ENCODE assay signal across 8 cellular contexts in genomic region chr1:228088586-228089498, GRCh38. TPM values are rescaled to one million over a fixed set of nuclear protein-coding genes. Genes with fewer than 3 reads are reported as not detected.
A peak's percentile ranks its signal among the peaks of the same experiment; 100 is the strongest.
DNase-seq lines count a peak whose midpoint lies in the region; ATAC-seq and TF ChIP-seq lines count a peak whose summit lies in the region.

No MANE protein-coding gene starts in this region.

- no peak overlapping the region for H3K9ac ChIP-seq in OCI-LY3 (ENCODE audit: low read length)

- H3K36me3 Mint-ChIP-seq in CD8-positive, alpha-beta T cell = peaks cover 56% of the 10 kb centered on the region
- peaks cover 85% of the 10 kb centered on the region for H3K36me3 Mint-ChIP-seq in dendritic cell treated with granulocyte-macrophage colony-stimulating factor and Interleukin-4, amounts not matched to agents 40 ng/mL and 50 ng/mL, for 4 days (ENCODE audit: low read depth)
- H3K36me3 Mint-ChIP-seq in natural killer cell (no peaks in the 10 kb centered on the region), nephron progenitor cell (ENCODE audit: low read depth) (peaks cover 52% of the 10 kb centered on the region)

- intact Hi-C loops in CD8-positive, alpha-beta T cell (cut with DNase I, micrococcal nuclease) = loop anchor here (10.0 kb wide), 5 partner anchors 324 to 1976 kb away; partner anchors contain the start of genes GALNT2 (in 1 of the 2), ITPKB (in 1 of the 2), JMJD4 (in 1 of the 2) and SNAP47 (in 1 of the 2)
- intact Hi-C loops in dendritic cell treated with granulocyte-macrophage colony-stimulating factor and Interleukin-4, amounts not matched to agents 40 ng/mL and 50 ng/mL, for 4 days (cut with micrococcal nuclease) = no loop called here
- intact Hi-C loops in natural killer cell (cut with micrococcal nuclease) = no loop called here

- H3K79me2 ChIP-seq in OCI-LY3 (ENCODE audit: low read length) = peaks cover 100% of the 10 kb centered on the region

- H3K27ac Mint-ChIP-seq in CD8-positive, alpha-beta T cell = peak overlapping the region; percentile 84
- H3K27ac Mint-ChIP-seq in dendritic cell treated with granulocyte-macrophage colony-stimulating factor and Interleukin-4, amounts not matched to agents 40 ng/mL and 50 ng/mL, for 4 days = peak overlapping the region; percentile 86
- H3K27ac Mint-ChIP-seq in natural killer cell (peak overlapping the region; percentile 92 to 94), nephron progenitor cell (no peak overlapping the region)

- ATAC-seq in CD8-positive, alpha-beta T cell = no peak
- ATAC-seq in natural killer cell = peak; percentile 23 to 30 (median 27)
- ATAC-seq in HG03520 (IDR thresholded peaks at IDR 0.05; ENCODE audit: unreplicated experiment) = no peak
- no peak for ATAC-seq in HG02885 (IDR thresholded peaks at IDR 0.05; ENCODE audit: poor library complexity, unreplicated experiment)

- TF ChIP-seq CTCF in CD8-positive, alpha-beta T cell (IDR thresholded peaks at IDR 0.05) = no peak
- no peak for TF ChIP-seq CTCF in OCI-LY3 (IDR thresholded peaks at IDR 0.05; ENCODE audit: low read depth, low read length)
- TF ChIP-seq CTCF in natural killer cell (IDR thresholded peaks at IDR 0.05) = no peak
- no peak for TF ChIP-seq CTCF in nephron progenitor cell (IDR thresholded peaks at IDR 0.05)

- no peak overlapping the region for H3K27ac ChIP-seq in CD8-positive, alpha-beta T cell (ENCODE audit: low read depth, low read length)
- no peak overlapping the region for H3K27ac ChIP-seq in OCI-LY3 (ENCODE audit: low read length)

- H3K9me3 Mint-ChIP-seq in CD8-positive, alpha-beta T cell = no peaks in the 10 kb centered on the region
- no peaks in the 10 kb centered on the region for H3K9me3 Mint-ChIP-seq in dendritic cell treated with granulocyte-macrophage colony-stimulating factor and Interleukin-4, amounts not matched to agents 40 ng/mL and 50 ng/mL, for 4 days
- H3K9me3 Mint-ChIP-seq in natural killer cell (no peaks in the 10 kb centered on the region), nephron progenitor cell (peaks cover 28% of the 10 kb centered on the region)

- H3K4me3 Mint-ChIP-seq in CD8-positive, alpha-beta T cell = peak overlapping the region; percentile 60
- peak overlapping the region; percentile 59 for H3K4me3 Mint-ChIP-seq in dendritic cell treated with granulocyte-macrophage colony-stimulating factor and Interleukin-4, amounts not matched to agents 40 ng/mL and 50 ng/mL, for 4 days
- H3K4me3 Mint-ChIP-seq in natural killer cell = peak overlapping the region; percentile 81
- no peak overlapping the region for H3K4me3 Mint-ChIP-seq in nephron progenitor cell

- H3K4me3 ChIP-seq in CD8-positive, alpha-beta T cell (ENCODE audit: low read depth, low read length) = no peak overlapping the region
- H3K4me3 ChIP-seq in OCI-LY3 (ENCODE audit: low read length) = no peak overlapping the region

- H3K4me1 Mint-ChIP-seq in CD8-positive, alpha-beta T cell (ENCODE audit: low read depth) = peaks cover 91% of the 10 kb centered on the region
- H3K4me1 Mint-ChIP-seq in dendritic cell treated with granulocyte-macrophage colony-stimulating factor and Interleukin-4, amounts not matched to agents 40 ng/mL and 50 ng/mL, for 4 days (ENCODE audit: low read depth) = peaks cover 88% of the 10 kb centered on the region
- H3K4me1 Mint-ChIP-seq in natural killer cell = peaks cover 84 to 87% of the 10 kb centered on the region in 2 donors
- peaks cover 57% of the 10 kb centered on the region for H3K4me1 Mint-ChIP-seq in nephron progenitor cell

- CTCF ChIA-PET in CD8-positive, alpha-beta T cell (lab: Charles Lee) = no interaction called here

- H3K27me3 ChIP-seq in CD8-positive, alpha-beta T cell (ENCODE audit: insufficient read depth, low read length) = no peaks in the 10 kb centered on the region
- H3K27me3 ChIP-seq in OCI-LY3 (ENCODE audit: low read depth, low read length) = no peaks in the 10 kb centered on the region

- DNase-seq in CD8-positive, alpha-beta T cell = no peak
- DNase-seq in natural killer cell (no peak), NCI-H2081 treated with DMSO at 0.1 percent for 48 hours (lab: John Stamatoyannopoulos, UW) (no peak), nephron progenitor cell (no peak)

- peaks cover 94% of the 10 kb centered on the region for H3K4me1 ChIP-seq in CD8-positive, alpha-beta T cell (ENCODE audit: insufficient read depth, low read length)
- peaks cover 57% of the 10 kb centered on the region for H3K4me1 ChIP-seq in OCI-LY3 (ENCODE audit: low read length)

- peak overlapping the region; percentile 13 for H3K4me2 ChIP-seq in OCI-LY3 (ENCODE audit: low read length)

- H3K9me3 ChIP-seq in CD8-positive, alpha-beta T cell (ENCODE audit: low read length) = no peaks in the 10 kb centered on the region
- peaks cover 6% of the 10 kb centered on the region; the same call in 1 of the 2 replicates for H3K9me3 ChIP-seq in OCI-LY3 (ENCODE audit: insufficient read depth, low read length)

- no peaks in the 10 kb centered on the region for H3K36me3 ChIP-seq in CD8-positive, alpha-beta T cell (ENCODE audit: insufficient read depth, low read length)
- peaks cover 91% of the 10 kb centered on the region for H3K36me3 ChIP-seq in OCI-LY3 (replicated peaks; ENCODE audit: low read depth, low read length)

- H3K27me3 Mint-ChIP-seq in CD8-positive, alpha-beta T cell (ENCODE audit: low read depth) = no peaks in the 10 kb centered on the region
- no peaks in the 10 kb centered on the region for H3K27me3 Mint-ChIP-seq in dendritic cell treated with granulocyte-macrophage colony-stimulating factor and Interleukin-4, amounts not matched to agents 40 ng/mL and 50 ng/mL, for 4 days
- no peaks in the 10 kb centered on the region for H3K27me3 Mint-ChIP-seq in natural killer cell (ENCODE audit: low read depth in 2 of 2)
- H3K27me3 Mint-ChIP-seq in nephron progenitor cell (ENCODE audit: low read depth, poor library complexity) = no peaks in the 10 kb centered on the region

- POLR2A ChIA-PET in CD8-positive, alpha-beta T cell (lab: Charles Lee) = interaction anchor here (1.1 kb wide), 1 partner anchor 11 kb away, joined by 3 read pairs; no protein-coding TSS in a partner anchor

- peaks cover 100% of the 10 kb centered on the region for H4K20me1 ChIP-seq in OCI-LY3 (ENCODE audit: insufficient read depth, low read length)

- H2AFZ ChIP-seq in OCI-LY3 (ENCODE audit: low read depth, low read length) = no peak overlapping the region

RNA-seq across cellular contexts. Expression of gene ARF1, which starts 6.3 kb away (rescaled TPM):
- 100 to 1,000 TPM; 375 to 381 TPM for total RNA-seq in CD8-positive, alpha-beta T cell
- total RNA-seq in natural killer cell = 100 to 1,000 TPM; 368 to 427 (median 424) TPM

RNA-seq across cellular contexts. Expression of gene C1orf35, which starts 14.3 kb away (rescaled TPM):
- 10 to 100 TPM; 28.4 to 30.2 TPM for total RNA-seq in CD8-positive, alpha-beta T cell
- 10 to 100 TPM; 18.9 to 21.6 (median 19.6) TPM for total RNA-seq in natural killer cell

RNA-seq across cellular contexts. Expression of gene MRPL55, which starts 20.3 kb away (rescaled TPM):
- total RNA-seq in CD8-positive, alpha-beta T cell = 10 to 100 TPM; 90.2 to 90.7 TPM
- total RNA-seq in natural killer cell = 10 to 100 TPM; 50.0 to 70.6 (median 64.1) TPM

RNA-seq across cellular contexts. Expression of gene GUK1, which starts 51.2 kb away (rescaled TPM):
- 100 to 1,000 TPM; 548 to 551 TPM for total RNA-seq in CD8-positive, alpha-beta T cell
- 100 to 1,000 TPM; 292 to 313 (median 308) TPM for total RNA-seq in natural killer cell

Comparison
In these comparisons a context has a peak if more than half of its experiments do, and no peak if none do; other contexts are left out.
1. ATAC-seq: peak in natural killer cell (3 of 3); none in CD8-positive, alpha-beta T cell (single experiment), HG03520 (single experiment) and HG02885 (single experiment).
2. intact Hi-C loops: an anchor here in CD8-positive, alpha-beta T cell (10.0 kb wide); none called in dendritic cell treated with granulocyte-macrophage colony-stimulating factor and Interleukin-4, amounts not matched to agents 40 ng/mL and 50 ng/mL, for 4 days and natural killer cell.